Comparison of ENCODE assay signal across 22 cellular contexts in genomic region chr11:128431931-128432330, GRCh38.
"Had no signal": no experiment of that assay in that cellular context is flagged by ENCODE, and none has a peak within 500 bp of the region (broad histone marks: within the 10 kb centered on the region; RNA-seq: fewer than 3 reads in every experiment).

No MANE protein-coding gene starts in this region.

- H3K27me3 Mint-ChIP-seq: stimulated activated naive CD8-positive, alpha-beta T cell treated with anti-CD3 and anti-CD28 coated beads, Interleukin-15, Interleukin-2, amounts not matched to agents 100 ng/mL and 50 ng/mL, for 24 hours had no signal

- H3K27ac Mint-ChIP-seq: natural killer cell; stimulated activated naive CD8-positive, alpha-beta T cell treated with anti-CD3 and anti-CD28 coated beads, Interleukin-15, Interleukin-2, amounts not matched to agents 100 ng/mL and 50 ng/mL, for 24 hours had no signal

- H3K36me3 Mint-ChIP-seq: immature natural killer cell, natural killer cell had no signal

- H3K4me3 Mint-ChIP-seq: immature natural killer cell; natural killer cell; stimulated activated naive CD8-positive, alpha-beta T cell treated with anti-CD3 and anti-CD28 coated beads, Interleukin-15, Interleukin-2, amounts not matched to agents 100 ng/mL and 50 ng/mL, for 24 hours had no signal

- ATAC-seq: left colon, left lung, lower lobe of right lung, natural killer cell, pancreas, right cardiac atrium, sciatic nerve had no signal

- H3K9me3 Mint-ChIP-seq: immature natural killer cell; natural killer cell; stimulated activated naive CD8-positive, alpha-beta T cell treated with anti-CD3 and anti-CD28 coated beads, Interleukin-15, Interleukin-2, amounts not matched to agents 100 ng/mL and 50 ng/mL, for 24 hours had no signal

- DNase-seq: hypothalamus; immature natural killer cell; kidney; left colon; left lung; lower lobe of right lung; mammary epithelial cell; mesenchymal stem cell; natural killer cell; pancreas; posterior cingulate gyrus; retina; right cardiac atrium; stimulated activated CD4-positive, alpha-beta T cell treated with anti-CD3 and anti-CD28 coated beads, Interleukin-12 subunit alpha, Interleukin-12 subunit beta, amount 100 ng/mL, for 4 hours; stimulated activated CD4-positive, alpha-beta T cell treated with anti-CD3 and anti-CD28 coated beads, Interleukin-15, amount 100 ng/mL, for 24 hours; stimulated activated CD4-positive, alpha-beta T cell treated with anti-CD3 and anti-CD28 coated beads, Interleukin-2, amount 100 ng/mL, for 24 hours; stimulated activated CD4-positive, alpha-beta T cell treated with anti-CD3 and anti-CD28 coated beads, Interleukin-4, amount 100 ng/mL, for 1 hour; stimulated activated naive CD4-positive, alpha-beta T cell; tibial artery; upper lobe of left lung had no signal
